10 cellular contexts compared by ENCODE assay signal in genomic region chr4:128461300-128462103, GRCh38.
DNase-seq lines count a peak whose midpoint lies in the region; ATAC-seq, FAIRE-seq and TF ChIP-seq lines count a peak whose summit lies in the region.
"Had no signal": no experiment of that assay in that cellular context is flagged by ENCODE, and none has a peak within 500 bp of the region (broad histone marks: within the 10 kb centered on the region; RNA-seq: fewer than 3 reads in every experiment).

No MANE protein-coding gene starts in this region.

- H4K20me1 ChIP-seq in GM23338 (replicated peaks; ENCODE audit: insufficient read depth) (no peaks in the 10 kb centered on the region), PC-3 (ENCODE audit: low read length) (no peaks in the 10 kb centered on the region)

- WGBS in A549 (ENCODE audit: missing lambda C conversion rate) = 21% methylated on average over 5 of the region's 5 CpGs

- DNase-seq in A549 (ENCODE audit: low read depth in 1 of 2, low spot score in 1 of 2) (peak in 1 of 2 experiments; percentile 71), GM23338 (ENCODE audit: low spot score) (no peak), PC-3 (peak; percentile 61), glomerular endothelial cell (ENCODE audit: extremely low read depth, low read depth, low spot score) (peak; percentile 76), NCI-H1436 treated with DMSO at 0.1 percent for 48 hours (lab: John Stamatoyannopoulos, UW) (no peak)
- DNase-seq in activated CD8-positive, alpha-beta T cell treated with anti-CD3 and anti-CD28 coated beads, Interleukin-2, amount 10 ng/mL, durations not matched to agents 7 days and 5 days = no peak

- H3K9me2 ChIP-seq in GM23338 (ENCODE audit: insufficient read depth) (peaks cover 16% of the 10 kb centered on the region; the same call in 1 of the 2 replicates), PC-3 (replicated peaks; ENCODE audit: low read length) (no peaks in the 10 kb centered on the region)

- H3K4me3 ChIP-seq in A549 (no peak overlapping the region), GM23338 (no peak overlapping the region), PC-3 (ENCODE audit: low read length) (no peak overlapping the region)

- H3K9me3 ChIP-seq in A549 (no peaks in the 10 kb centered on the region), PC-3 (ENCODE audit: low read length) (no peaks in the 10 kb centered on the region)

- no peaks in the 10 kb centered on the region for H3K79me2 ChIP-seq in GM23338 (replicated peaks; ENCODE audit: insufficient read depth)
- no peaks in the 10 kb centered on the region for H3K79me2 ChIP-seq in PC-3 (ENCODE audit: low read length)

- H3K36me3 Mint-ChIP-seq in GM23338 (ENCODE audit: low read depth) = peaks cover 2% of the 10 kb centered on the region; the same call in 2 of the 3 replicates
- H3K36me3 Mint-ChIP-seq in activated CD8-positive, alpha-beta T cell treated with anti-CD3 and anti-CD28 coated beads, Interleukin-2, amount 10 ng/mL, durations not matched to agents 7 days and 5 days (ENCODE audit: low read depth) = no peaks in the 10 kb centered on the region

- no peak overlapping the region for H3K9ac ChIP-seq in PC-3 (ENCODE audit: low read length)

- no peak for FAIRE-seq in A549 (lab: Jason Lieb, UNC)

- no peak overlapping the region for H3K27ac Mint-ChIP-seq in GM23338
- no peak overlapping the region for H3K27ac Mint-ChIP-seq in activated CD8-positive, alpha-beta T cell treated with anti-CD3 and anti-CD28 coated beads, Interleukin-2, amount 10 ng/mL, durations not matched to agents 7 days and 5 days

- H3K4me1 ChIP-seq in A549 (peaks cover 70% of the 10 kb centered on the region), GM23338 (ENCODE audit: insufficient read depth) (peaks cover 21% of the 10 kb centered on the region), PC-3 (ENCODE audit: insufficient read depth, low read length) (peaks cover 10% of the 10 kb centered on the region)

- TF ChIP-seq CTCF in A549 (IDR thresholded peaks at IDR 0.05) (no peak), GM23338 (conservative IDR thresholded peaks at IDR 0.05; ENCODE audit: low read depth in 2 of 2) (no peak), PC-3 (conservative IDR thresholded peaks at IDR 0.05; ENCODE audit: low read depth, low read length) (no peak)

- no peaks in the 10 kb centered on the region; the same call in 1 of the 3 replicates for H3K9me3 Mint-ChIP-seq in GM23338
- no peaks in the 10 kb centered on the region for H3K9me3 Mint-ChIP-seq in activated CD8-positive, alpha-beta T cell treated with anti-CD3 and anti-CD28 coated beads, Interleukin-2, amount 10 ng/mL, durations not matched to agents 7 days and 5 days (ENCODE audit: insufficient read depth)
- H3K9me3 Mint-ChIP-seq: neural crest cell had no signal

- no peaks in the 10 kb centered on the region; the same call in 2 of the 3 replicates for H3K4me1 Mint-ChIP-seq in GM23338
- H3K4me1 Mint-ChIP-seq in activated CD8-positive, alpha-beta T cell treated with anti-CD3 and anti-CD28 coated beads, Interleukin-2, amount 10 ng/mL, durations not matched to agents 7 days and 5 days (ENCODE audit: low read depth) = no peaks in the 10 kb centered on the region

- H3K4me2 ChIP-seq in A549 = peak overlapping the region; percentile 50
- H3K4me2 ChIP-seq in GM23338 = peak overlapping the region; percentile 14
- peak overlapping the region; percentile 37; the same call in 1 of the 2 replicates for H3K4me2 ChIP-seq in PC-3 (ENCODE audit: low read length)

- POLR2A ChIA-PET in A549 (lab: Yijun Ruan, JAX) (interaction anchor here (0.6 to 1.1 kb wide), 2 partner anchors 91 to 322 kb away, joined by 3 to 5 read pairs; no protein-coding TSS in a partner anchor), PC-3 (lab: Charles Lee; ENCODE audit: unreplicated experiment) (interaction anchor here (0.6 to 1.1 kb wide), 2 partner anchors 10 to 68 kb away, joined by 3 to 4 read pairs; no protein-coding TSS in a partner anchor)
- POLR2A ChIA-PET in activated CD8-positive, alpha-beta T cell treated with anti-CD3 and anti-CD28 coated beads, Interleukin-2, amount 10 ng/mL, durations not matched to agents 7 days and 5 days (lab: Charles Lee) = no interaction called here

- H2AFZ ChIP-seq in GM23338 (peak overlapping the region; percentile 74; the same call in 1 of the 2 replicates), PC-3 (ENCODE audit: low read length) (peak overlapping the region; percentile 56; the same call in 1 of the 2 replicates)

- TF ChIP-seq EP300 in A549 (IDR thresholded peaks at IDR 0.05) = no peak

- TF ChIP-seq POLR2A in A549 (IDR thresholded peaks at IDR 0.05; ENCODE audit: low read length) = no peak

- no TSS peak for BruUV-seq in PC-3 (replicated peaks; lab: Mats Ljungman, UMichigan)

- no peaks in the 10 kb centered on the region for H3K36me3 ChIP-seq in GM23338 (ENCODE audit: insufficient read depth)
- no peaks in the 10 kb centered on the region for H3K36me3 ChIP-seq in PC-3 (ENCODE audit: low read depth, low read length)

- intact Hi-C loops in PC-3 (cut with micrococcal nuclease) = no loop called here

- ATAC-seq in A549 (peak; percentile 83 to 85), GM23338 (no peak), PC-3 (peak; percentile 86), HG03097 (IDR thresholded peaks at IDR 0.05; ENCODE audit: low FRiP score, unreplicated experiment) (no peak), HG02970 (IDR thresholded peaks at IDR 0.05; ENCODE audit: low FRiP score, unreplicated experiment) (no peak)
- no peak for ATAC-seq in activated CD8-positive, alpha-beta T cell treated with anti-CD3 and anti-CD28 coated beads, Interleukin-2, amount 10 ng/mL, durations not matched to agents 7 days and 5 days

- H3K27me3 Mint-ChIP-seq in GM23338 (ENCODE audit: insufficient read depth, low read depth, poor library complexity) = peaks cover 2% of the 10 kb centered on the region
- no peaks in the 10 kb centered on the region for H3K27me3 Mint-ChIP-seq in activated CD8-positive, alpha-beta T cell treated with anti-CD3 and anti-CD28 coated beads, Interleukin-2, amount 10 ng/mL, durations not matched to agents 7 days and 5 days (ENCODE audit: low read depth)

- H3K27me3 ChIP-seq in GM23338 (ENCODE audit: insufficient read depth) (no peaks in the 10 kb centered on the region), PC-3 (ENCODE audit: low read length) (no peaks in the 10 kb centered on the region)

- H3K4me3 Mint-ChIP-seq in GM23338 = no peak overlapping the region
- H3K4me3 Mint-ChIP-seq in activated CD8-positive, alpha-beta T cell treated with anti-CD3 and anti-CD28 coated beads, Interleukin-2, amount 10 ng/mL, durations not matched to agents 7 days and 5 days = no peak overlapping the region
- H3K4me3 Mint-ChIP-seq: neural crest cell had no signal

- no peak for TF ChIP-seq RAD21 in A549 (conservative IDR thresholded peaks at IDR 0.05 in 1 of 2, IDR thresholded peaks at IDR 0.05 in 1 of 2)

- H3K27ac ChIP-seq in A549 (peak overlapping the region; percentile 78 to 96), GM23338 (ENCODE audit: low read depth) (peak overlapping the region; percentile 69; the same call in 1 of the 2 replicates), PC-3 (ENCODE audit: low read length) (0 out of 2 replicates have a peak overlapping the region, but pooled peaks have one; percentile 14)
- H3K27ac ChIP-seq: VCaP had no signal

- CTCF ChIA-PET in A549 (lab: Yijun Ruan, JAX) (interaction anchor here (1.0 to 3.6 kb wide), 6 partner anchors 7 to 113 kb away, joined by 3 to 11 read pairs (median 4); no protein-coding TSS in a partner anchor), PC-3 (lab: Charles Lee) (no interaction called here)
- CTCF ChIA-PET in activated CD8-positive, alpha-beta T cell treated with anti-CD3 and anti-CD28 coated beads, Interleukin-2, amount 10 ng/mL, durations not matched to agents 7 days and 5 days (lab: Charles Lee) = interaction anchor here (1.0 kb wide), 1 partner anchor 9 kb away, joined by 3 read pairs; no protein-coding TSS in a partner anchor

- H3F3A ChIP-seq in GM23338 (replicated peaks; ENCODE audit: low read depth) = no peaks in the 10 kb centered on the region
- H3F3A ChIP-seq in PC-3 (ENCODE audit: low read length, unreplicated experiment) = no peaks in the 10 kb centered on the region

TF ChIP-seq in A549, 52 proteins besides CTCF, POLR2A, EP300 and RAD21 (continues in another document):
- TF ChIP-seq ZC3H11A (IDR thresholded peaks at IDR 0.05) (no peak), HMGXB4 (CRISPR knock-in tag; IDR thresholded peaks at IDR 0.05; ENCODE audit: borderline replicate concordance) (no peak)

TF ChIP-seq in GM23338, 12 proteins besides CTCF, POLR2A, EP300 and RAD21 (continues in another document):
- no peak for TF ChIP-seq CREB1 (CRISPR knock-in tag; IDR thresholded peaks at IDR 0.05; ENCODE audit: low read depth)
- no peak for TF ChIP-seq JUNB (IDR thresholded peaks at IDR 0.05; ENCODE audit: unreplicated experiment)
- no peak for TF ChIP-seq NANOG (IDR thresholded peaks at IDR 0.05; ENCODE audit: borderline replicate concordance)
- TF ChIP-seq ETS1 (IDR thresholded peaks at IDR 0.05) = no peak
- TF ChIP-seq POLR2AphosphoS5 (IDR thresholded peaks at IDR 0.05; ENCODE audit: low read depth) = no peak
- no peak for TF ChIP-seq EZH2phosphoT487 (IDR thresholded peaks at IDR 0.05; ENCODE audit: unreplicated experiment)
- no peak for TF ChIP-seq ZNF114 (CRISPR knock-in tag; IDR thresholded peaks at IDR 0.05)
- no peak for TF ChIP-seq STAT1 (IDR thresholded peaks at IDR 0.05; ENCODE audit: unreplicated experiment)
- no peak for TF ChIP-seq ZNF331 (CRISPR knock-in tag; IDR thresholded peaks at IDR 0.05; ENCODE audit: low read depth)

Comparison
In these comparisons a context has a peak if more than half of its experiments do, and no peak if none do; other contexts are left out.
1. ATAC-seq: peak in A549 (2 of 2) and PC-3 (single experiment); none in GM23338 (single experiment), activated CD8-positive, alpha-beta T cell treated with anti-CD3 and anti-CD28 coated beads, Interleukin-2, amount 10 ng/mL, durations not matched to agents 7 days and 5 days (single experiment), HG03097 (single experiment) and HG02970 (single experiment).
2. DNase-seq: peak in PC-3 (single experiment) and glomerular endothelial cell (single experiment); none in GM23338 (single experiment), activated CD8-positive, alpha-beta T cell treated with anti-CD3 and anti-CD28 coated beads, Interleukin-2, amount 10 ng/mL, durations not matched to agents 7 days and 5 days (single experiment) and NCI-H1436 treated with DMSO at 0.1 percent for 48 hours (single experiment).
3. H3K27ac ChIP-seq: peak in every context shown above with its lines; median percentile 87 in A549; 69 in GM23338; 14 in PC-3.
4. Peak in every context shown above with its lines, with median percentiles within 50 percentile points of each other: H3K4me2 ChIP-seq.